In the genomic region with DNA sequence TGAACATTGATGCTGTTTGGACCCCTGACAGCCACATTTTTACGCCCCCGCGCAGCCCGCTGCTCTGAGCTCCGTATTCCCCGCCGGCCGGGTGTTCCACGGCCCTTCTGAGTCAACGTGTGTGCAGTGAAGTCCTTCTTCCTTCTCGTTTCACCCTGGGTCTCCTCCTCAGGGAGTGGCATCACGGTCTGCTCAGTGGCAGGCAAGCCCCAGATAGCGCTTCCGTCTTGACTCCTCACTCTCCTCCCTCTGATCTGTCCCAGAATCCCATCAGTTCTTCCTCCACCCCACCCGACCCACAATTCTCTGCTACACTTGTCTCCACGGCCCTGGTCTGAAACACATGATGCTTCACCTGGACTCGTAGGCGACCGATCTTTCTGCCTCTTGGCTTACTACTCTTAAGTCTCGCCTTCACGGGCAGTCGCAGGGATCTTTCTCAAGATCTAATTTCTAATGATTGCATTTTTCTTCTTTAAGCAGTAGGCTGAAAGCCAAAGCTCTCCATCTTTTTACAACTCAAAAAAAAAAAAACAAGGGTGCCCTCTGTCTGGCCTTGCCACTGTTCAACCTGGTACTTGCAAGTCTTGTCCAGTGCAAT, we compare ENCODE assay signal across 8 cellular contexts. TPM values are rescaled to one million over a fixed set of nuclear protein-coding genes. Genes with fewer than 3 reads are reported as not detected.
A peak's percentile ranks its signal among the peaks of the same experiment; 100 is the strongest.
DNase-seq lines count a peak whose midpoint lies in the region; ATAC-seq and TF ChIP-seq lines count a peak whose summit lies in the region.

No MANE protein-coding gene starts in this region.

- H3K4me1 ChIP-seq in DND-41 (ENCODE audit: insufficient read depth, low read length) = peaks cover 19% of the 10 kb centered on the region

- peak overlapping the region; percentile 30 to 69; a peak in 3 of 4 replicates for H3K4me3 ChIP-seq in DND-41 (ENCODE audit: low read depth in 1 of 2, low read length in 2 of 2)

- peak overlapping the region; percentile 98 for H3K4me2 ChIP-seq in DND-41 (ENCODE audit: insufficient read depth, low read length)

- H3K79me2 ChIP-seq in DND-41 (ENCODE audit: insufficient read depth, low read length) = no peaks in the 10 kb centered on the region

- H3K9ac ChIP-seq in DND-41 (ENCODE audit: low read depth, low read length) = peak overlapping the region; percentile 59

- ATAC-seq in DND-41 (ENCODE audit: insufficient read depth, low read depth) = no peak
- ATAC-seq in stimulated activated naive CD8-positive, alpha-beta T cell treated with anti-CD3 and anti-CD28 coated beads, Interleukin-15, Interleukin-2, amounts not matched to agents 100 U/mL and 50 U/mL, for 24 hours = peak; percentile 12
- ATAC-seq in GM19324 (IDR thresholded peaks at IDR 0.05; ENCODE audit: low FRiP score, unreplicated experiment) = no peak

- no peaks in the 10 kb centered on the region for H3K36me3 ChIP-seq in DND-41 (ENCODE audit: insufficient read depth, low read length)

- no peak for TF ChIP-seq CTCF in DND-41 (IDR thresholded peaks at IDR 0.05; ENCODE audit: borderline replicate concordance, extremely low read depth, low read length, poor library complexity, severe bottlenecking)

- H3K9me3 ChIP-seq in DND-41 (ENCODE audit: insufficient read depth, low read length, severe bottlenecking) = no peaks in the 10 kb centered on the region

- H4K20me1 ChIP-seq in DND-41 (ENCODE audit: insufficient read depth, low read length) = 0 out of 2 replicates have a peak, but pooled peaks cover 6% of the 10 kb centered on the region

- no peak for DNase-seq in DND-41
- peak; percentile 45 for DNase-seq in HT-29 (ENCODE audit: low spot score)
- peak; percentile 51 for DNase-seq in SW480 (ENCODE audit: low spot score)
- peak; percentile 14 for DNase-seq in medulla oblongata (ENCODE audit: extremely low spot score)
- peak; percentile 60 for DNase-seq in stimulated activated naive CD8-positive, alpha-beta T cell treated with anti-CD3 and anti-CD28 coated beads, Interleukin-15, Interleukin-2, amounts not matched to agents 100 U/mL and 50 U/mL, for 24 hours
- DNase-seq in HuH-7 (ENCODE audit: low spot score) = no peak

- H3K27ac ChIP-seq in DND-41 (ENCODE audit: low read length) (peak overlapping the region; percentile 59; the same call in 1 of the 2 replicates), cingulate gyrus (ENCODE audit: low read depth, low read length) (peak overlapping the region; percentile 23)

- peak overlapping the region; percentile 89 for H2AFZ ChIP-seq in DND-41 (ENCODE audit: low read depth, low read length)

- H3K27me3 ChIP-seq in DND-41 (ENCODE audit: insufficient read depth, low read length, poor library complexity) = peaks cover 6% of the 10 kb centered on the region

RNA-seq across cellular contexts. Expression of a gene that starts 33.9 kb away (rescaled TPM):
- 20.1 and 29.1 TPM in 2 replicates for total RNA-seq in HT-29 (2014; rRNA removed; shearing (Covaris generic))

Comparison
In these comparisons a context has a peak if more than half of its experiments do, and no peak if none do; other contexts are left out.
1. DNase-seq: peak in HT-29 (single experiment), SW480 (single experiment), medulla oblongata (single experiment) and stimulated activated naive CD8-positive, alpha-beta T cell treated with anti-CD3 and anti-CD28 coated beads, Interleukin-15, Interleukin-2, amounts not matched to agents 100 U/mL and 50 U/mL, for 24 hours (single experiment); none in DND-41 (single experiment) and HuH-7 (single experiment).